1 cellular context compared by ENCODE assay signal in the genomic region with DNA sequence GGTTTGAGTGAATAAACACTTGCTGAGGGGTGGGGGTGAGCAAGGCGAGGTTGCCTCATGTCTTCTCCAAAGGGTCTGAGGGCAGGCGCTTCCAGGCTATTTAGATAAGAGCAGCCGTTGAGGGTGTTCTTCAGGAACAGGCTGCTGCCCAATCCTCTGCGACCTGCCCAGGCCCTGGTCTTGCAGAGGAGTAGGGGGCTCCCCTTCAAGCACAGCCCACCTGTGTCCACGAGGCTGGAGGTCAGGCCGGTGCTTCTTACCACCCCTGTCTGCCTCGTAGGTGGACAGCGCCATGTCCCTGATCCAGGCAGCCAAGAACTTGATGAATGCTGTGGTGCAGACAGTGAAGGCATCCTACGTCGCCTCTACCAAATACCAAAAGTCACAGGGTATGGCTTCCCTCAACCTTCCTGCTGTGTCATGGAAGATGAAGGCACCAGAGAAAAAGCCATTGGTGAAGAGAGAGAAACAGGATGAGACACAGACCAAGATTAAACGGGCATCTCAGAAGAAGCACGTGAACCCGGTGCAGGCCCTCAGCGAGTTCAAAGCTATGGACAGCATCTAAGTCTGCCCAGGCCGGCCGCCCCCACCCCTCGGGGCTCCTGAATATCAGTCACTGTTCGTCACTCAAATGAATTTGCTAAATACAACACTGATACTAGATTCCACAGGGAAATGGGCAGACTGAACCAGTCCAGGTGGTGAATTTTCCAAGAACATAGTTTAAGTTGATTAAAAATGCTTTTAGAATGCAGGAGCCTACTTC.
TF ChIP-seq lines count a peak whose summit lies in the region.

No MANE protein-coding gene starts in this region.

TF ChIP-seq in WTC11, 78 proteins besides CTCF, POLR2A, EP300 and RAD21 (continued from another document):
- TF ChIP-seq, protein P1, sequence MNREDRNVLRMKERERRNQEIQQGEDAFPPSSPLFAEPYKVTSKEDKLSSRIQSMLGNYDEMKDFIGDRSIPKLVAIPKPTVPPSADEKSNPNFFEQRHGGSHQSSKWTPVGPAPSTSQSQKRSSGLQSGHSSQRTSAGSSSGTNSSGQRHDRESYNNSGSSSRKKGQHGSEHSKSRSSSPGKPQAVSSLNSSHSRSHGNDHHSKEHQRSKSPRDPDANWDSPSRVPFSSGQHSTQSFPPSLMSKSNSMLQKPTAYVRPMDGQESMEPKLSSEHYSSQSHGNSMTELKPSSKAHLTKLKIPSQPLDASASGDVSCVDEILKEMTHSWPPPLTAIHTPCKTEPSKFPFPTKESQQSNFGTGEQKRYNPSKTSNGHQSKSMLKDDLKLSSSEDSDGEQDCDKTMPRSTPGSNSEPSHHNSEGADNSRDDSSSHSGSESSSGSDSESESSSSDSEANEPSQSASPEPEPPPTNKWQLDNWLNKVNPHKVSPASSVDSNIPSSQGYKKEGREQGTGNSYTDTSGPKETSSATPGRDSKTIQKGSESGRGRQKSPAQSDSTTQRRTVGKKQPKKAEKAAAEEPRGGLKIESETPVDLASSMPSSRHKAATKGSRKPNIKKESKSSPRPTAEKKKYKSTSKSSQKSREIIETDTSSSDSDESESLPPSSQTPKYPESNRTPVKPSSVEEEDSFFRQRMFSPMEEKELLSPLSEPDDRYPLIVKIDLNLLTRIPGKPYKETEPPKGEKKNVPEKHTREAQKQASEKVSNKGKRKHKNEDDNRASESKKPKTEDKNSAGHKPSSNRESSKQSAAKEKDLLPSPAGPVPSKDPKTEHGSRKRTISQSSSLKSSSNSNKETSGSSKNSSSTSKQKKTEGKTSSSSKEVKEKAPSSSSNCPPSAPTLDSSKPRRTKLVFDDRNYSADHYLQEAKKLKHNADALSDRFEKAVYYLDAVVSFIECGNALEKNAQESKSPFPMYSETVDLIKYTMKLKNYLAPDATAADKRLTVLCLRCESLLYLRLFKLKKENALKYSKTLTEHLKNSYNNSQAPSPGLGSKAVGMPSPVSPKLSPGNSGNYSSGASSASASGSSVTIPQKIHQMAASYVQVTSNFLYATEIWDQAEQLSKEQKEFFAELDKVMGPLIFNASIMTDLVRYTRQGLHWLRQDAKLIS (CRISPR knock-in tag; IDR thresholded peaks at IDR 0.05; ENCODE audit: borderline replicate concordance): no peak
- TF ChIP-seq ZNF263 (CRISPR knock-in tag; IDR thresholded peaks at IDR 0.05; ENCODE audit: low read depth): no peak
- TF ChIP-seq, protein P2, sequence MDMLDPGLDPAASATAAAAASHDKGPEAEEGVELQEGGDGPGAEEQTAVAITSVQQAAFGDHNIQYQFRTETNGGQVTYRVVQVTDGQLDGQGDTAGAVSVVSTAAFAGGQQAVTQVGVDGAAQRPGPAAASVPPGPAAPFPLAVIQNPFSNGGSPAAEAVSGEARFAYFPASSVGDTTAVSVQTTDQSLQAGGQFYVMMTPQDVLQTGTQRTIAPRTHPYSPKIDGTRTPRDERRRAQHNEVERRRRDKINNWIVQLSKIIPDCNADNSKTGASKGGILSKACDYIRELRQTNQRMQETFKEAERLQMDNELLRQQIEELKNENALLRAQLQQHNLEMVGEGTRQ (CRISPR knock-in tag; IDR thresholded peaks at IDR 0.05): no peak
- TF ChIP-seq ATF6 (CRISPR knock-in tag; IDR thresholded peaks at IDR 0.05): no peak
- TF ChIP-seq ZNF532 (CRISPR knock-in tag; IDR thresholded peaks at IDR 0.05; ENCODE audit: borderline replicate concordance): no peak
- TF ChIP-seq, protein P3, sequence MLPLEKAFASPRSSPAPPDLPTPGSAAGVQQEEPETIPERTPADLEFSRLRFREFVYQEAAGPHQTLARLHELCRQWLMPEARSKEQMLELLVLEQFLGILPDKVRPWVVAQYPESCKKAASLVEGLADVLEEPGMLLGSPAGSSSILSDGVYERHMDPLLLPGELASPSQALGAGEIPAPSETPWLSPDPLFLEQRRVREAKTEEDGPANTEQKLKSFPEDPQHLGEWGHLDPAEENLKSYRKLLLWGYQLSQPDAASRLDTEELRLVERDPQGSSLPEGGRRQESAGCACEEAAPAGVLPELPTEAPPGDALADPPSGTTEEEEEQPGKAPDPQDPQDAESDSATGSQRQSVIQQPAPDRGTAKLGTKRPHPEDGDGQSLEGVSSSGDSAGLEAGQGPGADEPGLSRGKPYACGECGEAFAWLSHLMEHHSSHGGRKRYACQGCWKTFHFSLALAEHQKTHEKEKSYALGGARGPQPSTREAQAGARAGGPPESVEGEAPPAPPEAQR (CRISPR knock-in tag; IDR thresholded peaks at IDR 0.05): no peak
- no peak for TF ChIP-seq JUN (CRISPR knock-in tag; IDR thresholded peaks at IDR 0.05)
- TF ChIP-seq RELA (CRISPR knock-in tag; IDR thresholded peaks at IDR 0.05; ENCODE audit: borderline replicate concordance): no peak
TF ChIP-seq in WTC11: peak in this region for 0.
